ENCODE assay signal across 18 cellular contexts in the genomic region with DNA sequence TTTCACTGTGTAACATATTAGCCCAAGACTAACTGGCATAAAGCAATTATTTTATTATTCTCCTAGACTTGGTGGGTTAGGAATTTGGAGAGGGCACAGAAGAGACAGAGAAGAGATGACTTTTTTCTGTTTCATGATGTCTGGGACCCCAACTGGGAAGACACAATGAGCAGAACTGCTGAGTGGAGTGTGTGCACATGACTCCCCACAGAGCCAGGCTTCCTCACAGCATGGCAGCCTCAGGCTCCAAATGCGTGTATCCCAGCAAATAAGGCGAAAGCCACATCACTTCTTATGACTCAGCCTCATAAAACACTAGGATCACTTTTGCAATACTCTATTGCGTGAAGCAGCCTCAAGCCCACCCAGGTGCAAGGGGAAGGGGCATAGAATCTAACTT.
"Had no signal": no experiment of that assay in that cellular context is flagged by ENCODE, and none has a peak within 500 bp of the region (broad histone marks: within the 10 kb centered on the region; RNA-seq: fewer than 3 reads in every experiment).

No MANE protein-coding gene starts in this region.

- H3K4me3 Mint-ChIP-seq: activated CD4-positive, alpha-beta T cell treated with anti-CD3 and anti-CD28 coated beads, Interleukin-2, amount 10 ng/mL, durations not matched to agents 7 days and 5 days; activated naive CD8-positive, alpha-beta T cell treated with anti-CD3 and anti-CD28 coated beads, Interleukin-2, amount 10 ng/mL, durations not matched to agents 7 days and 5 days; activated T-helper 1 cell treated with anti-CD3 and anti-CD28 coated beads, Interleukin-12 subunit alpha, Interleukin-12 subunit beta, Interleukin-2, Interleukin-4 antibody, amounts not matched to agents 30 ng/mL and 10 ng/mL and 1 ng/mL, durations not matched to agents 14 hours and 24 hours and 36 hours had no signal

- H3K36me3 Mint-ChIP-seq: activated naive CD8-positive, alpha-beta T cell treated with anti-CD3 and anti-CD28 coated beads, Interleukin-2, amount 10 ng/mL, durations not matched to agents 7 days and 5 days had no signal

- H3K36me3 ChIP-seq: brain microvascular endothelial cell, pancreas, suprapubic skin had no signal

- FAIRE-seq: frontal cortex, pancreas had no signal

- DNase-seq: activated CD4-positive, alpha-beta T cell treated with anti-CD3 and anti-CD28 coated beads, Interleukin-2, amount 10 ng/mL, durations not matched to agents 7 days and 5 days; activated CD8-positive, alpha-beta memory T cell treated with anti-CD3 and anti-CD28 coated beads for 24 hours; activated naive CD4-positive, alpha-beta T cell; activated naive CD8-positive, alpha-beta T cell treated with anti-CD3 and anti-CD28 coated beads, Interleukin-2, amount 10 ng/mL, durations not matched to agents 7 days and 5 days; anterior cingulate cortex; brain microvascular endothelial cell; cerebellar nuclear complex; effector memory CD4-positive, alpha-beta T cell; head of caudate nucleus; left colon; pancreas; stimulated activated naive CD8-positive, alpha-beta T cell treated with anti-CD3 and anti-CD28 coated beads, Interleukin-15, Interleukin-2, amounts not matched to agents 100 U/mL and 50 U/mL, for 24 hours; trophoblast cell had no signal

- ATAC-seq: left colon; pancreas; sciatic nerve; stimulated activated naive CD8-positive, alpha-beta T cell treated with anti-CD3 and anti-CD28 coated beads, Interleukin-15, Interleukin-2, amounts not matched to agents 100 U/mL and 50 U/mL, for 24 hours had no signal

- H3K27ac Mint-ChIP-seq: activated CD4-positive, alpha-beta T cell treated with anti-CD3 and anti-CD28 coated beads, Interleukin-2, amount 10 ng/mL, durations not matched to agents 7 days and 5 days; activated naive CD8-positive, alpha-beta T cell treated with anti-CD3 and anti-CD28 coated beads, Interleukin-2, amount 10 ng/mL, durations not matched to agents 7 days and 5 days; activated T-helper 1 cell treated with anti-CD3 and anti-CD28 coated beads, Interleukin-12 subunit alpha, Interleukin-12 subunit beta, Interleukin-2, Interleukin-4 antibody, amounts not matched to agents 30 ng/mL and 10 ng/mL and 1 ng/mL, durations not matched to agents 14 hours and 24 hours and 36 hours had no signal

- H3K9me3 ChIP-seq: pancreas, suprapubic skin had no signal

- H3K27me3 Mint-ChIP-seq: activated CD4-positive, alpha-beta T cell treated with anti-CD3 and anti-CD28 coated beads, Interleukin-2, amount 10 ng/mL, durations not matched to agents 7 days and 5 days; activated naive CD8-positive, alpha-beta T cell treated with anti-CD3 and anti-CD28 coated beads, Interleukin-2, amount 10 ng/mL, durations not matched to agents 7 days and 5 days had no signal

- H3K9me3 Mint-ChIP-seq: activated CD4-positive, alpha-beta T cell treated with anti-CD3 and anti-CD28 coated beads, Interleukin-2, amount 10 ng/mL, durations not matched to agents 7 days and 5 days; activated T-helper 1 cell treated with anti-CD3 and anti-CD28 coated beads, Interleukin-12 subunit alpha, Interleukin-12 subunit beta, Interleukin-2, Interleukin-4 antibody, amounts not matched to agents 30 ng/mL and 10 ng/mL and 1 ng/mL, durations not matched to agents 14 hours and 24 hours and 36 hours had no signal

- H3K4me1 ChIP-seq: pancreas, suprapubic skin had no signal

- H3K27me3 ChIP-seq: brain microvascular endothelial cell, suprapubic skin had no signal

- H3K4me3 ChIP-seq: lung, pancreas, suprapubic skin had no signal

- H3K27ac ChIP-seq: brain microvascular endothelial cell, pancreas, suprapubic skin had no signal
